Comparison of ENCODE assay signal across 29 cellular contexts in genomic region chr4:109972786-109973528, GRCh38.
A peak's percentile ranks its signal among the peaks of the same experiment; 100 is the strongest.
DNase-seq lines count a peak whose midpoint lies in the region; ATAC-seq, FAIRE-seq and TF ChIP-seq lines count a peak whose summit lies in the region.
"Had no signal": no experiment of that assay in that cellular context is flagged by ENCODE, and none has a peak within 500 bp of the region (broad histone marks: within the 10 kb centered on the region; RNA-seq: fewer than 3 reads in every experiment).

No MANE protein-coding gene starts in this region.

- no peaks in the 10 kb centered on the region for H3F3A ChIP-seq in Loucy (ENCODE audit: low read depth)

- peak in 1 of 2 experiments; percentile 30 for TF ChIP-seq CTCF in Caco-2 (IDR thresholded peaks at IDR 0.05; ENCODE audit: insufficient read depth in 1 of 2, low read depth in 1 of 2, low read length in 1 of 2, severe bottlenecking in 1 of 2, unreplicated experiment in 1 of 2)
- no peak for TF ChIP-seq CTCF in Loucy (conservative IDR thresholded peaks at IDR 0.05; ENCODE audit: low read length)
- TF ChIP-seq CTCF in H1 (IDR thresholded peaks at IDR 0.05; ENCODE audit: control extremely low read depth in 1 of 3, insufficient read depth in 1 of 3, low read depth in 1 of 3, low read length in 3 of 3): peak in 1 of 3 experiments; percentile 16; a peak in 1 of 4 replicates
- TF ChIP-seq CTCF in mucosa of descending colon (IDR thresholded peaks at IDR 0.05): no peak
- TF ChIP-seq CTCF in progenitor cell of endocrine pancreas (IDR thresholded peaks at IDR 0.05; ENCODE audit: unreplicated experiment): no peak

- H3K9me3 Mint-ChIP-seq in Caco-2 (ENCODE audit: unreplicated experiment) (no peaks in the 10 kb centered on the region), progenitor cell of endocrine pancreas (ENCODE audit: low read depth) (no peaks in the 10 kb centered on the region)
- H3K9me3 Mint-ChIP-seq: activated naive CD4-positive, alpha-beta T cell treated with anti-CD3 and anti-CD28 coated beads for 36 hours; activated T-helper 1 cell treated with anti-CD3 and anti-CD28 coated beads, Interleukin-12 subunit alpha, Interleukin-12 subunit beta, Interleukin-2, Interleukin-4 antibody, amounts not matched to agents 30 ng/mL and 10 ng/mL and 1 ng/mL, durations not matched to agents 14 hours and 24 hours and 36 hours; brain; memory B cell; naive thymus-derived CD4-positive, alpha-beta T cell had no signal

- H3K9me2 ChIP-seq in Loucy (replicated peaks; ENCODE audit: low read depth, low read length): no peaks in the 10 kb centered on the region

- no peak overlapping the region for H3K4ac ChIP-seq in H1 (replicated peaks; ENCODE audit: insufficient read length, low read depth, low read length)

- ATAC-seq in mucosa of descending colon (peak; percentile 84), HG03460 (IDR thresholded peaks at IDR 0.05; ENCODE audit: unreplicated experiment) (no peak)
- ATAC-seq: A549; naive thymus-derived CD4-positive, alpha-beta T cell had no signal

- peak overlapping the region; percentile 65 for H3K27ac Mint-ChIP-seq in Caco-2 (ENCODE audit: unreplicated experiment)
- no peak overlapping the region for H3K27ac Mint-ChIP-seq in progenitor cell of endocrine pancreas
- H3K27ac Mint-ChIP-seq: activated naive CD4-positive, alpha-beta T cell treated with anti-CD3 and anti-CD28 coated beads for 36 hours; activated T-helper 1 cell treated with anti-CD3 and anti-CD28 coated beads, Interleukin-12 subunit alpha, Interleukin-12 subunit beta, Interleukin-2, Interleukin-4 antibody, amounts not matched to agents 30 ng/mL and 10 ng/mL and 1 ng/mL, durations not matched to agents 14 hours and 24 hours and 36 hours; memory B cell; naive thymus-derived CD4-positive, alpha-beta T cell had no signal

- H2AK5ac ChIP-seq in H1 (ENCODE audit: low read depth, low read length): no peak overlapping the region

- H3K9me3 ChIP-seq in Caco-2 (no peaks in the 10 kb centered on the region), Loucy (ENCODE audit: insufficient read depth, low read depth, low read length) (no peaks in the 10 kb centered on the region), H1 (ENCODE audit: insufficient read depth in 2 of 2, low read depth in 1 of 2, low read length in 1 of 2) (no peaks in the 10 kb centered on the region), mucosa of descending colon (no peaks in the 10 kb centered on the region)
- H3K9me3 ChIP-seq: A549, adrenal gland, Peyer's patch, spleen had no signal

- H2BK15ac ChIP-seq in H1 (ENCODE audit: low read length): peak overlapping the region; percentile 36; the same call in 1 of the 2 replicates

- TF ChIP-seq POLR2A in H1 (IDR thresholded peaks at IDR 0.05; ENCODE audit: control extremely low read depth in 1 of 2, low read depth in 2 of 2, low read length in 2 of 2): no peak

- H3K36me3 ChIP-seq in Caco-2 (ENCODE audit: control insufficient read depth, insufficient read depth, low read length) (no peaks in the 10 kb centered on the region), Loucy (ENCODE audit: insufficient read depth, low read length) (no peaks in the 10 kb centered on the region), H1 (ENCODE audit: control insufficient read depth in 2 of 4, insufficient read depth in 4 of 4, low read length in 3 of 4) (no peaks in the 10 kb centered on the region), mucosa of descending colon (ENCODE audit: low read depth) (no peaks in the 10 kb centered on the region)
- H3K36me3 ChIP-seq: adrenal gland, Peyer's patch, spleen had no signal

- H2BK120ac ChIP-seq in H1 (replicated peaks; ENCODE audit: low read depth, low read length): no peak overlapping the region

- intact Hi-C loops in Caco-2 (cut with micrococcal nuclease; ENCODE audit: unreplicated experiment): loop anchor here (1.0 to 2.0 kb wide), 3 partner anchors 58 to 270 kb away; partner anchors contain the start of genes CASP6 and GAR1
- intact Hi-C loops in mucosa of descending colon (cut with DNase I, micrococcal nuclease): no loop called here

- no peak overlapping the region for H4K8ac ChIP-seq in H1 (ENCODE audit: extremely low read depth, insufficient read depth, low read length)

- peak overlapping the region; percentile 64 for H3K4me3 Mint-ChIP-seq in Caco-2 (ENCODE audit: unreplicated experiment)
- no peak overlapping the region for H3K4me3 Mint-ChIP-seq in progenitor cell of endocrine pancreas (ENCODE audit: low read depth)
- H3K4me3 Mint-ChIP-seq: activated naive CD4-positive, alpha-beta T cell treated with anti-CD3 and anti-CD28 coated beads for 36 hours; activated T-helper 1 cell treated with anti-CD3 and anti-CD28 coated beads, Interleukin-12 subunit alpha, Interleukin-12 subunit beta, Interleukin-2, Interleukin-4 antibody, amounts not matched to agents 30 ng/mL and 10 ng/mL and 1 ng/mL, durations not matched to agents 14 hours and 24 hours and 36 hours; brain; CD8-positive, alpha-beta memory T cell; memory B cell; naive thymus-derived CD4-positive, alpha-beta T cell had no signal

- peaks cover 6% of the 10 kb centered on the region for H3K36me3 Mint-ChIP-seq in Caco-2 (ENCODE audit: insufficient read depth, unreplicated experiment)
- no peaks in the 10 kb centered on the region for H3K36me3 Mint-ChIP-seq in progenitor cell of endocrine pancreas (ENCODE audit: insufficient read depth)
- H3K36me3 Mint-ChIP-seq: brain; CD8-positive, alpha-beta memory T cell; memory B cell had no signal

- H3K4me1 Mint-ChIP-seq in Caco-2 (ENCODE audit: low read depth, unreplicated experiment) (peaks cover 26% of the 10 kb centered on the region), progenitor cell of endocrine pancreas (ENCODE audit: low read depth) (peaks cover 7% of the 10 kb centered on the region)

- DNase-seq in Caco-2: peak; percentile 63 to 76
- no peak for DNase-seq in H1 (ENCODE audit: low read depth in 1 of 2, low spot score in 2 of 2)
- DNase-seq in mucosa of descending colon: peak in 2 of 3 donors; percentile 29 to 44
- no peak for DNase-seq in progenitor cell of endocrine pancreas (ENCODE audit: low spot score, unreplicated experiment)
- DNase-seq in DMS79 (lab: John Stamatoyannopoulos, UW): no peak
- DNase-seq in SW480 (ENCODE audit: low spot score): no peak
- DNase-seq: activated CD4-positive, alpha-beta T cell treated with anti-CD3 and anti-CD28 coated beads, Interleukin-2, amount 50 U/mL, for 4 hours; activated CD4-positive, CD25-positive, alpha-beta regulatory T cell; activated naive CD4-positive, alpha-beta T cell treated with anti-CD3 and anti-CD28 coated beads for 36 hours; adrenal gland; CD8-positive, alpha-beta memory T cell; DMS153; naive thymus-derived CD4-positive, alpha-beta T cell; NCI-H1092 treated with DMSO at 0.1 percent for 48 hours; NCI-H1930; NCI-H524 treated with DMSO at 0.1 percent for 48 hours; Peyer's patch; SHP77 treated with DMSO at 0.1 percent for 48 hours; spleen; stimulated activated CD4-positive, alpha-beta T cell treated with anti-CD3 and anti-CD28 coated beads, Interleukin-2, amount 100 ng/mL, for 48 hours; trophoblast cell had no signal

- no TSS peak for BruUV-seq in Caco-2 (replicated peaks; lab: Mats Ljungman, UMichigan)

- H2BK5ac ChIP-seq in H1 (ENCODE audit: low read depth, low read length): 0 out of 2 replicates have a peak overlapping the region, but pooled peaks have one; percentile 8

- H3K14ac ChIP-seq in H1 (ENCODE audit: insufficient read length): no peak overlapping the region

- no peaks in the 10 kb centered on the region for H3K27me3 Mint-ChIP-seq in Caco-2 (ENCODE audit: insufficient read depth, unreplicated experiment)
- H3K27me3 Mint-ChIP-seq in progenitor cell of endocrine pancreas: no peaks in the 10 kb centered on the region
- H3K27me3 Mint-ChIP-seq: brain had no signal

- H3K4me2 ChIP-seq in Loucy (ENCODE audit: low read depth, low read length, poor library complexity, severe bottlenecking): peak overlapping the region; percentile 4
- peak overlapping the region; percentile 59 to 85 for H3K4me2 ChIP-seq in H1 (ENCODE audit: insufficient read depth in 1 of 2, low read depth in 2 of 2, low read length in 2 of 2)
- H3K4me2 ChIP-seq: A549 had no signal

- H3K79me2 ChIP-seq in Loucy (ENCODE audit: insufficient read depth, low read length) (no peaks in the 10 kb centered on the region), H1 (ENCODE audit: control insufficient read depth in 1 of 2, insufficient read depth in 2 of 2, low read length in 2 of 2) (no peaks in the 10 kb centered on the region)

- H3K27me3 ChIP-seq in Caco-2 (replicated peaks; ENCODE audit: control insufficient read depth, insufficient read depth, low read length) (no peaks in the 10 kb centered on the region), Loucy (ENCODE audit: insufficient read depth, low read length, poor library complexity, severe bottlenecking) (no peaks in the 10 kb centered on the region), H1 (replicated peaks in 1 of 4; ENCODE audit: control insufficient read depth in 3 of 4, extremely low read depth in 1 of 4, insufficient read depth in 3 of 4, low read length in 3 of 4) (no peaks in the 10 kb centered on the region)
- H3K27me3 ChIP-seq: adrenal gland, Peyer's patch, spleen had no signal

- POLR2A ChIA-PET in Caco-2 (lab: Charles Lee) (no interaction called here), H1 (lab: Charles Lee; ENCODE audit: partially characterized antibody) (no interaction called here)

- H4K91ac ChIP-seq in H1 (replicated peaks; ENCODE audit: insufficient read length, low read length): no peak overlapping the region

- no peak overlapping the region for H3K23ac ChIP-seq in H1 (ENCODE audit: insufficient read length)

- H3K18ac ChIP-seq in H1 (ENCODE audit: extremely low read depth, low read length): no peak overlapping the region; the same call in 1 of the 2 replicates

- peaks cover 4% of the 10 kb centered on the region for H3K23me2 ChIP-seq in H1 (ENCODE audit: low read depth, low read length)

- no peak overlapping the region for H2BK20ac ChIP-seq in H1 (ENCODE audit: low read length)

- peak overlapping the region; percentile 46; the same call in 1 of the 2 replicates for H2BK12ac ChIP-seq in H1 (ENCODE audit: low read depth, low read length)

- no peak for TF ChIP-seq EP300 in H1 (IDR thresholded peaks at IDR 0.05; ENCODE audit: borderline replicate concordance in 1 of 2, low read depth in 2 of 2, low read length in 2 of 2)

- TF ChIP-seq RAD21 in H1 (IDR thresholded peaks at IDR 0.05 in 1 of 2, conservative IDR thresholded peaks at IDR 0.05 in 1 of 2; ENCODE audit: low read depth in 2 of 2, low read length in 2 of 2): no peak

- no peak for FAIRE-seq in H1 (lab: Jason Lieb, UNC)
- FAIRE-seq: A549, G401.6 had no signal

- peak overlapping the region; percentile 27 for H4K5ac ChIP-seq in H1 (ENCODE audit: insufficient read length, low read depth, low read length)

- CTCF ChIA-PET in Caco-2 (lab: Charles Lee): interaction anchor here (0.7 kb wide), 2 partner anchors 110 to 536 kb away, joined by 4 to 5 read pairs; no protein-coding TSS in a partner anchor
- CTCF ChIA-PET in H1 (lab: Charles Lee; ENCODE audit: partially characterized antibody): no interaction called here

- 45% methylated on average over 5 of the region's 5 CpGs; no CpG with 5 or more reads in 1 of the 2 experiments for WGBS in H1 (ENCODE audit: extremely low coverage in 1 of 2, insufficient coverage in 1 of 2, insufficient read length in 1 of 2, insufficient replicate concordance in 2 of 2, low coverage in 1 of 2, low lambda C conversion rate in 2 of 2, missing lambda C conversion rate in 1 of 2), 2 experiments

- no peak overlapping the region; the same call in 1 of the 2 replicates for H3K4me3 ChIP-seq in Caco-2 (ENCODE audit: low read depth, low read length)
- no peak overlapping the region for H3K4me3 ChIP-seq in Loucy (ENCODE audit: low read length, poor library complexity, severe bottlenecking)
- H3K4me3 ChIP-seq in H1 (ENCODE audit: extremely low read depth in 1 of 4, insufficient read depth in 2 of 4, low read depth in 3 of 4, low read length in 4 of 4): peak overlapping the region in 2 of 4 experiments; percentile 7 to 40; a peak in 4 of 8 replicates
- H3K4me3 ChIP-seq in mucosa of descending colon: no peak overlapping the region
- H3K4me3 ChIP-seq: A549, adrenal gland, Peyer's patch, spleen had no signal

- no peak overlapping the region for H3K9ac ChIP-seq in Loucy (ENCODE audit: low read depth, low read length, poor library complexity, severe bottlenecking)
- no peak overlapping the region for H3K9ac ChIP-seq in H1 (replicated peaks in 1 of 4; ENCODE audit: extremely low read depth in 1 of 4, low read depth in 3 of 4, low read length in 3 of 4)

- no peak overlapping the region; the same call in 1 of the 2 replicates for H3K27ac ChIP-seq in H1 (ENCODE audit: low read depth, low read length)
- H3K27ac ChIP-seq: A549, adrenal gland, HL-60, Peyer's patch, spleen had no signal

- H4K20me1 ChIP-seq in Loucy (ENCODE audit: insufficient read depth, low read length, poor library complexity, severe bottlenecking): no peaks in the 10 kb centered on the region
- no peaks in the 10 kb centered on the region for H4K20me1 ChIP-seq in H1 (replicated peaks in 1 of 2; ENCODE audit: control insufficient read depth in 1 of 2, insufficient read depth in 2 of 2, low read length in 2 of 2)

- H2AFZ ChIP-seq in Loucy (ENCODE audit: low read length) (peak overlapping the region; percentile 71), H1 (ENCODE audit: low read length) (peak overlapping the region; percentile 83)

- H3K79me1 ChIP-seq in H1 (ENCODE audit: low read depth, low read length): no peaks in the 10 kb centered on the region

- no peak overlapping the region for H3K56ac ChIP-seq in H1 (replicated peaks; ENCODE audit: insufficient read length, low read depth, low read length)

- H3K4me1 ChIP-seq in Caco-2 (peaks cover 28% of the 10 kb centered on the region; the same call in 1 of the 2 replicates), Loucy (ENCODE audit: insufficient read depth, low read length, poor library complexity, severe bottlenecking) (peaks cover 36% of the 10 kb centered on the region), H1 (replicated peaks in 1 of 4; ENCODE audit: control insufficient read depth in 3 of 4, insufficient read depth in 4 of 4, low read length in 3 of 4) (peaks cover 0 to 10% (median 4%) of the 10 kb centered on the region in 4 experiments; a peak in 3 of 7 replicates), mucosa of descending colon (ENCODE audit: low read depth) (peaks cover 12% of the 10 kb centered on the region)
- H3K4me1 ChIP-seq: A549, adrenal gland had no signal

Comparison
In these comparisons a context has a peak if more than half of its experiments do, and no peak if none do; other contexts are left out.
1. DNase-seq: peak in Caco-2 (2 of 2) and mucosa of descending colon (2 of 3); none in H1 (0 of 2), progenitor cell of endocrine pancreas (single experiment), DMS79 (single experiment) and SW480 (single experiment).